In the genomic region with DNA sequence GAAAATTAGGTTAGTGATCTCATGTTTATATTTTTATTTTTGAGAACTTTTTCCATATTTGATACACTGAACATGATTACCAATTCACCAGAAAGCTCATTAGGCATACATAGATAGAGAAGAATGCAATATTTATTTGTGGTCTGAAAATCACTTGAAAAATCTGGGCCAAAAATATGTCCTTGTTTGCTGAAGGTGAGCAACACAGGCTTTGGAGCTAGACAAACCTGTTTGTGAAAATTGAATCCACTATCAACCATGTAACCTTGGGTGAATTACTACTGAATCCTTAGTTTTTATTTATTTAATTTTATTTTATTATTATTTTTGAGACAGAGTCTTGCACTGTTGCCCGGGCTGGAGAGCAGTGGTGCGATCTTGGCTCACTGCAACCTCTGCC, we compare ENCODE assay signal across 7 cellular contexts. TPM values are rescaled to one million over a fixed set of nuclear protein-coding genes. Genes with fewer than 3 reads are reported as not detected.
"Had no signal": no experiment of that assay in that cellular context is flagged by ENCODE, and none has a peak within 500 bp of the region (broad histone marks: within the 10 kb centered on the region; RNA-seq: fewer than 3 reads in every experiment).

No MANE protein-coding gene starts in this region.

- H3K4me3 ChIP-seq: K562 had no signal

- ATAC-seq: HepG2 had no signal

- H3K27ac ChIP-seq: HL-60 had no signal

- DNase-seq: IMR-90 had no signal

- FAIRE-seq: HepG2, HTR-8/SVneo, K562 had no signal

RNA-seq across cellular contexts. Expression of gene ZSWIM2, which starts 46.5 kb away (rescaled TPM):
- total RNA-seq: HepG2, HT-29, HT1080, IMR-90, K562 had no signal
